In the genomic region with DNA sequence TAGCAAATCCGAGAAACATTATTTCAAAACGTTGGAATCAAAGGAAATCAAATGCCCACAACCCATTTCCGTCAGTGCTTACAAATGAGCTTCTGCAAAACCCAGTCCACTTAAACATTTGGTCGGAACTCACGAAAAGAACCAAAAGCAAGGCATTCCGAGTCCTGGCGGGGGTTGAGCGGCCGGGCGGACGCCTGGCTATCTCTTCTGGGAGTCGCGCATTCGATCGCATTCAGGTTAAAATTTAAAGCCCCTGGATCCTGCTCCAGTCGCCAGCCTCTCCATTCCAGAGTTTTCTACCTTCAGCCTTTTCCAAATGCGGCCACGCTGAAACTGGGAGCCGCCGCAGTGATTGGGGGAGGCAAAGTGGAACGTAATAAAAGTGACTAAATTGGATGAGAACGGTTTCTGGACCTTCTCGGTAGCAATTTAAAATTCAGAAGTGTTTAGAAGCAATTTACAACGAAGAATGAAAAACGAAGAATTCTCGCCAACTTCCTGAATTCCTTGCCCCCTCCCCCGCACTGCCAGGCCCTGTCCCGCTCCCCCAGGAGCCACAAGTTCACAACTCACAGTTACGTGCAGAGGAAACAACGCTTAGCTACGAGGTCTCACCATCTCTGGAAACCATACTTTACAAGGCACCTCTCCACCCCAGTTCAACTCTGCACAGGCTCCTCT, we compare ENCODE assay signal across 11 cellular contexts. TPM values are rescaled to one million over a fixed set of nuclear protein-coding genes. Genes with fewer than 3 reads are reported as not detected.
A peak's percentile ranks its signal among the peaks of the same experiment; 100 is the strongest.
DNase-seq lines count a peak whose midpoint lies in the region; ATAC-seq and TF ChIP-seq lines count a peak whose summit lies in the region.
"Had no signal": no experiment of that assay in that cellular context is flagged by ENCODE, and none has a peak within 500 bp of the region (broad histone marks: within the 10 kb centered on the region; RNA-seq: fewer than 3 reads in every experiment).

No MANE protein-coding gene starts in this region.

- in situ Hi-C loops in IMR-90 (cut with MboI; ENCODE audit: low sequenced_read_pairs): no loop called here

- peaks cover 0 to 6% (median 0%) of the 10 kb centered on the region in 8 donors for H3K9me3 Mint-ChIP-seq in CD4-positive, alpha-beta memory T cell
- peaks cover 0 to 5% (median 0%) of the 10 kb centered on the region in 9 donors for H3K9me3 Mint-ChIP-seq in naive thymus-derived CD8-positive, alpha-beta T cell
- H3K9me3 Mint-ChIP-seq: activated T-helper 2 cell treated with anti-CD3 and anti-CD28 coated beads, Interferon-gamma antibody, Interleukin-2, Interleukin-4, amounts not matched to agents 10 μg/mL and 5 μg/mL and 100 μg/mL, durations not matched to agents 14 hours and 24 hours and 36 hours had no signal

- no peak overlapping the region for H3K4ac ChIP-seq in IMR-90 (ENCODE audit: low read depth, low read length)

- BruUV-seq in IMR-90 (replicated peaks; lab: Mats Ljungman, UMichigan): no TSS peak
- BruUV-seq in OCI-LY7 (replicated peaks; lab: Mats Ljungman, UMichigan): no TSS peak

- peaks cover 14% of the 10 kb centered on the region for H3K4me1 ChIP-seq in CD4-positive, alpha-beta memory T cell (ENCODE audit: insufficient read depth, low read length)
- H3K4me1 ChIP-seq in IMR-90 (ENCODE audit: control insufficient read depth, insufficient read depth, low read length) (peaks cover 4% of the 10 kb centered on the region), esophagus muscularis mucosa (peaks cover 13 to 78% (median 62%) of the 10 kb centered on the region in 4 donors), OCI-LY7 (ENCODE audit: insufficient read depth, low read length, poor library complexity, severe bottlenecking) (no peaks in the 10 kb centered on the region)

- H3K79me1 ChIP-seq in IMR-90 (ENCODE audit: low read depth in 1 of 2, low read length in 2 of 2): peaks cover 4 to 9% of the 10 kb centered on the region in 2 experiments; a peak in 2 of 4 replicates

- H3K9me2 ChIP-seq in OCI-LY7 (ENCODE audit: insufficient read depth, low read length): no peaks in the 10 kb centered on the region

- peaks cover 39% of the 10 kb centered on the region for H3K27me3 ChIP-seq in CD4-positive, alpha-beta memory T cell (ENCODE audit: insufficient read depth, low read length)
- H3K27me3 ChIP-seq in IMR-90 (ENCODE audit: control insufficient read depth, insufficient read depth, low read length) (peaks cover 59% of the 10 kb centered on the region), esophagus muscularis mucosa (peaks cover 0 to 99% (median 49%) of the 10 kb centered on the region in 4 donors)

- H3K9me1 ChIP-seq in IMR-90 (ENCODE audit: insufficient read depth, low read length): no peaks in the 10 kb centered on the region

- 13% methylated on average over 8 of the region's 31 CpGs; no CpG with 5 or more reads in 1 of the 2 experiments for WGBS in IMR-90 (ENCODE audit: extremely low coverage in 2 of 2, insufficient read length in 1 of 2), 2 experiments
- 29% methylated on average over 31 of the region's 31 CpGs for WGBS in esophagus muscularis mucosa

- peaks cover 40 to 55% of the 10 kb centered on the region in 2 donors for H3K27me3 Mint-ChIP-seq in CD4-positive, alpha-beta memory T cell
- H3K27me3 Mint-ChIP-seq in naive thymus-derived CD8-positive, alpha-beta T cell: peaks cover 34 to 80% (median 53%) of the 10 kb centered on the region in 5 donors

- no peak for ATAC-seq in IMR-90 (ENCODE audit: low read depth)
- ATAC-seq in naive thymus-derived CD8-positive, alpha-beta T cell: no peak
- no peak for ATAC-seq in HG02642 (IDR thresholded peaks at IDR 0.05; ENCODE audit: poor library complexity, unreplicated experiment)
- no peak for ATAC-seq in GM21390 (IDR thresholded peaks at IDR 0.05; ENCODE audit: unreplicated experiment)

- H2BK15ac ChIP-seq in IMR-90 (ENCODE audit: low read depth, low read length): no peak overlapping the region

- no peak overlapping the region for H3K27ac ChIP-seq in CD4-positive, alpha-beta memory T cell (ENCODE audit: low read depth, low read length)
- H3K27ac ChIP-seq in IMR-90 (ENCODE audit: insufficient read depth, low read length): no peak overlapping the region
- no peak overlapping the region for H3K27ac ChIP-seq in esophagus muscularis mucosa (replicated peaks in 1 of 4)
- no peak overlapping the region for H3K27ac ChIP-seq in OCI-LY7 (ENCODE audit: low read depth, low read length, poor library complexity, severe bottlenecking)

- DNase-seq in CD4-positive, alpha-beta memory T cell: no peak
- DNase-seq in IMR-90 (no peak), esophagus muscularis mucosa (ENCODE audit: extremely low spot score) (no peak), NCI-H187 treated with DMSO at 0.1 percent for 48 hours (lab: John Stamatoyannopoulos, UW) (no peak), OCI-LY7 (ENCODE audit: low spot score) (no peak)
- peak in 1 of 10 donors; percentile 14 for DNase-seq in naive thymus-derived CD8-positive, alpha-beta T cell
- DNase-seq: DND-41, KG1 had no signal

- no peak overlapping the region for H4K5ac ChIP-seq in IMR-90 (ENCODE audit: low read depth, low read length)

- peaks cover 17 to 29% (median 22%) of the 10 kb centered on the region in 4 donors for H3K4me1 Mint-ChIP-seq in CD4-positive, alpha-beta memory T cell
- H3K4me1 Mint-ChIP-seq in naive thymus-derived CD8-positive, alpha-beta T cell: peaks cover 6 to 45% (median 38%) of the 10 kb centered on the region in 4 donors

- H3K23ac ChIP-seq in IMR-90 (ENCODE audit: low read depth, low read length): no peak overlapping the region

- no peak overlapping the region for H3K27ac Mint-ChIP-seq in CD4-positive, alpha-beta memory T cell
- H3K27ac Mint-ChIP-seq in naive thymus-derived CD8-positive, alpha-beta T cell: peak overlapping the region in 1 of 10 donors; percentile 74
- H3K27ac Mint-ChIP-seq: activated T-helper 2 cell treated with anti-CD3 and anti-CD28 coated beads, Interferon-gamma antibody, Interleukin-2, Interleukin-4, amounts not matched to agents 10 μg/mL and 5 μg/mL and 100 μg/mL, durations not matched to agents 14 hours and 24 hours and 36 hours had no signal

- H4K20me1 ChIP-seq in IMR-90 (ENCODE audit: insufficient read depth, low read length) (peaks cover 27% of the 10 kb centered on the region; the same call in 1 of the 2 replicates), OCI-LY7 (ENCODE audit: insufficient read depth, low read length) (no peaks in the 10 kb centered on the region)

- H2AK5ac ChIP-seq in IMR-90 (ENCODE audit: low read depth, low read length): peak overlapping the region; percentile 58; the same call in 1 of the 2 replicates

- no peak overlapping the region for H2BK120ac ChIP-seq in IMR-90 (ENCODE audit: low read depth, low read length)

- no peaks in the 10 kb centered on the region for H3K9me3 ChIP-seq in CD4-positive, alpha-beta memory T cell (ENCODE audit: control insufficient read depth in 1 of 2, low read length in 2 of 2)
- H3K9me3 ChIP-seq in IMR-90 (ENCODE audit: control insufficient read depth, insufficient read depth, low read length): peaks cover 14% of the 10 kb centered on the region
- H3K9me3 ChIP-seq in esophagus muscularis mucosa: no peaks in the 10 kb centered on the region
- H3K9me3 ChIP-seq in OCI-LY7 (ENCODE audit: low read length): no peaks in the 10 kb centered on the region

- no peak overlapping the region for H2BK20ac ChIP-seq in IMR-90 (ENCODE audit: low read depth, low read length)

- H3K36me3 ChIP-seq in CD4-positive, alpha-beta memory T cell (ENCODE audit: insufficient read depth, low read length): no peaks in the 10 kb centered on the region
- peaks cover 6% of the 10 kb centered on the region for H3K36me3 ChIP-seq in IMR-90 (ENCODE audit: control insufficient read depth, insufficient read depth, low read length)
- H3K36me3 ChIP-seq in esophagus muscularis mucosa: peaks cover 0 to 12% (median 0%) of the 10 kb centered on the region in 4 donors
- H3K36me3 ChIP-seq in OCI-LY7 (ENCODE audit: insufficient read depth, low read length): no peaks in the 10 kb centered on the region

- no peak overlapping the region for H4K8ac ChIP-seq in IMR-90 (ENCODE audit: low read depth in 2 of 2, low read length in 2 of 2)

- H3K4me3 ChIP-seq in CD4-positive, alpha-beta memory T cell (ENCODE audit: low read length in 2 of 2): no peak overlapping the region
- H3K4me3 ChIP-seq in IMR-90 (ENCODE audit: insufficient read depth, low read depth, low read length) (no peak overlapping the region), esophagus muscularis mucosa (peak overlapping the region in 3 of 4 donors; percentile 5 to 85 (median 84)), OCI-LY7 (ENCODE audit: low read depth, low read length, poor library complexity, severe bottlenecking) (no peak overlapping the region)

- no peak for TF ChIP-seq EP300 in esophagus muscularis mucosa (IDR thresholded peaks at IDR 0.05)

- H2AFZ ChIP-seq in IMR-90 (replicated peaks; ENCODE audit: low read length, poor library complexity) (no peak overlapping the region), OCI-LY7 (ENCODE audit: low read length) (no peak overlapping the region)

- H4K91ac ChIP-seq in IMR-90 (ENCODE audit: insufficient read depth, low read depth, low read length): no peak overlapping the region

- H2BK5ac ChIP-seq in IMR-90 (ENCODE audit: low read depth, low read length, poor library complexity, severe bottlenecking): no peak overlapping the region

- TF ChIP-seq RAD21 in IMR-90 (IDR thresholded peaks at IDR 0.05; ENCODE audit: low read length): no peak

- no peak overlapping the region for H3K18ac ChIP-seq in IMR-90 (ENCODE audit: low read depth, low read length)

- no peaks in the 10 kb centered on the region for H3K79me2 ChIP-seq in OCI-LY7 (ENCODE audit: insufficient read depth, low read depth, low read length)

- POLR2A ChIA-PET in CD4-positive, alpha-beta memory T cell (lab: Charles Lee; ENCODE audit: partially characterized antibody): no interaction called here
- POLR2A ChIA-PET in IMR-90 (lab: Charles Lee; ENCODE audit: unreplicated experiment) (no interaction called here), OCI-LY7 (lab: Charles Lee) (interaction anchor here (0.6 kb wide), 1 partner anchor 11 kb away, joined by 4 read pairs; no protein-coding TSS in a partner anchor)
- POLR2A ChIA-PET in naive thymus-derived CD8-positive, alpha-beta T cell (lab: Charles Lee): no interaction called here

- H3K9ac ChIP-seq in IMR-90 (ENCODE audit: low read depth, low read length): no peak overlapping the region

- no peak overlapping the region for H3K56ac ChIP-seq in IMR-90 (ENCODE audit: extremely low read depth, insufficient read depth, low read length)

- TF ChIP-seq POLR2A in IMR-90 (IDR thresholded peaks at IDR 0.05; ENCODE audit: low read depth, low read length) (no peak), esophagus muscularis mucosa (IDR thresholded peaks at IDR 0.05; ENCODE audit: low read depth) (no peak)

- dilution Hi-C loops in IMR-90 (cut with HindIII; ENCODE audit: low sequenced_read_pairs, unreplicated experiment): no loop called here

- TF ChIP-seq CTCF in IMR-90 (conservative IDR thresholded peaks at IDR 0.05; ENCODE audit: low read depth, low read length) (no peak), esophagus muscularis mucosa (IDR thresholded peaks at IDR 0.05) (no peak), OCI-LY7 (conservative IDR thresholded peaks at IDR 0.05; ENCODE audit: low read length) (no peak)

- intact Hi-C loops in CD4-positive, alpha-beta memory T cell (cut with micrococcal nuclease): loop anchor here (5.0 kb wide), 1 partner anchor 395 kb away; no protein-coding TSS in a partner anchor
- intact Hi-C loops in IMR-90 (cut with micrococcal nuclease) (loop anchor here (2.0 to 5.0 kb wide), 2 partner anchors 301 to 535 kb away; no protein-coding TSS in a partner anchor), esophagus muscularis mucosa (cut with DNase I) (loop anchor here (2.0 to 10.0 kb wide), 2 partner anchors 207 to 395 kb away; no protein-coding TSS in a partner anchor), OCI-LY7 (cut with micrococcal nuclease; ENCODE audit: unreplicated experiment) (no loop called here)

- peaks cover 0 to 2% of the 10 kb centered on the region in 2 donors for H3K36me3 Mint-ChIP-seq in CD4-positive, alpha-beta memory T cell
- H3K36me3 Mint-ChIP-seq in naive thymus-derived CD8-positive, alpha-beta T cell: peaks cover 0 to 4% (median 0%) of the 10 kb centered on the region in 3 donors

- CTCF ChIA-PET in CD4-positive, alpha-beta memory T cell (lab: Charles Lee; ENCODE audit: partially characterized antibody): no interaction called here
- CTCF ChIA-PET in IMR-90 (lab: Yijun Ruan, JAX) (no interaction called here), OCI-LY7 (lab: Charles Lee; ENCODE audit: unreplicated experiment) (no interaction called here)

- H3K4me2 ChIP-seq in IMR-90 (ENCODE audit: low read depth, low read length): peak overlapping the region; percentile 44
- H3K4me2 ChIP-seq in OCI-LY7 (ENCODE audit: low read length): no peak overlapping the region

- no peak overlapping the region for H3K14ac ChIP-seq in IMR-90 (replicated peaks; ENCODE audit: low read depth, low read length)

- H3K4me3 Mint-ChIP-seq in CD4-positive, alpha-beta memory T cell: peak overlapping the region in 5 of 8 donors; percentile 11 to 31 (median 20)
- H3K4me3 Mint-ChIP-seq in naive thymus-derived CD8-positive, alpha-beta T cell: peak overlapping the region in 9 of 10 donors; percentile 14 to 88 (median 49)

- no peak overlapping the region for H2AK9ac ChIP-seq in IMR-90 (replicated peaks; ENCODE audit: low read depth, low read length, poor library complexity)

RNA-seq across cellular contexts. Expression of a gene that starts 1.8 kb away (rescaled TPM):
- not detected for total RNA-seq in CD4-positive, alpha-beta memory T cell
- polyA plus RNA-seq in CD4-positive, alpha-beta memory T cell: not detected
- total RNA-seq in IMR-90 (2012; rRNA removed) (2.5 and 3.3 TPM in 2 replicates), esophagus muscularis mucosa (10 to 100 TPM in 2 of 4 donors, 1 to 10 TPM in 2; 6.6 to 35.5 (median 12.5) TPM), OCI-LY7 (2022) (not detected in 2 replicates)
- polyA plus RNA-seq in IMR-90 (2012; rRNA removed): 4.0 and 4.2 TPM in 2 replicates
- polyA plus RNA-seq in IMR-90 (2012; cell fraction: cytosol; rRNA removed): 1.8 and 5.7 TPM in 2 replicates
- polyA plus RNA-seq in IMR-90 (2012; cell fraction: nucleus; rRNA removed; ENCODE audit: low replicate concordance): 10.4 and 10.7 TPM in 2 replicates
- under 1 TPM in 1 of 2 experiments, not detected in 1; 0.13 TPM for total RNA-seq in naive thymus-derived CD8-positive, alpha-beta T cell
- under 1 TPM in 2 of 3 donors, not detected in 1; 0.03 to 0.88 TPM for polyA plus RNA-seq in naive thymus-derived CD8-positive, alpha-beta T cell
- total RNA-seq in OCI-LY7 (2014; rRNA removed; shearing (Covaris generic)): not detected in 2 replicates
- total RNA-seq: activated T-helper 2 cell treated with anti-CD3 and anti-CD28 coated beads, Interferon-gamma antibody, Interleukin-2, Interleukin-4, amounts not matched to agents 10 μg/mL and 5 μg/mL and 100 μg/mL, durations not matched to agents 14 hours and 24 hours and 36 hours had no signal

Comparison
In these comparisons a context has a peak if more than half of its experiments do, and no peak if none do; other contexts are left out.
1. H3K4me3 ChIP-seq: peak in esophagus muscularis mucosa (3 of 4); none in CD4-positive, alpha-beta memory T cell (0 of 2), IMR-90 (single experiment) and OCI-LY7 (single experiment).